Comparison of ENCODE assay signal across 9 cellular contexts in the genomic region with DNA sequence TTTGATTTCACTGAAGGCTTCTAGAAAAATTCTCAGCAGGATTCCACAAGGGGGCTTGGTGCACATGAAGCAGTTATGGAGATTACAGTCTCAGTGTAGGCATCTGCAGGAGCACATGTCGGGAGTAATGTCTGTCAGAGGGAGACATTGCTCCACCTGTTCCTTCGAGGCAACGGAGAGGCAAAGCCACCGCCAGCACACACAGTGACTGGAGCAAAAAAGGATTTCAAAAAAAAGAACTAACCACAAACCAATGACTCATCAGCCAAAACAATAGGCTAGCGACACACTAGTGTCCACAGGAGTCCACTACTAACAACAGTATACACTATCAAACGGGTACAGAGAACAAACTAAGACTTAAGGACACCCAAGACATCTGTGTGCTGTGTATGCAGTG.
DNase-seq lines count a peak whose midpoint lies in the region; ATAC-seq and TF ChIP-seq lines count a peak whose summit lies in the region.
"Had no signal": no experiment of that assay in that cellular context is flagged by ENCODE, and none has a peak within 500 bp of the region (broad histone marks: within the 10 kb centered on the region; RNA-seq: fewer than 3 reads in every experiment).

No MANE protein-coding gene starts in this region.

- H3K27ac ChIP-seq in HEK293 (ENCODE audit: extremely low read depth, low read depth, low read length): no peak overlapping the region
- H3K27ac ChIP-seq in OCI-LY7 (ENCODE audit: low read depth, low read length, poor library complexity, severe bottlenecking): no peak overlapping the region

- H3K4me3 ChIP-seq in HEK293 (ENCODE audit: low read depth, low read length) (no peak overlapping the region), OCI-LY7 (ENCODE audit: low read depth, low read length, poor library complexity, severe bottlenecking) (no peak overlapping the region)

- H3K9me3 ChIP-seq in HEK293 (ENCODE audit: control insufficient read depth, insufficient read depth, low read depth, low read length) (no peaks in the 10 kb centered on the region), OCI-LY7 (ENCODE audit: low read length) (no peaks in the 10 kb centered on the region)

- no peak for TF ChIP-seq POLR2A in GM18505 (IDR thresholded peaks at IDR 0.05; ENCODE audit: borderline replicate concordance, extremely low read depth, insufficient read depth, insufficient read length)

- H3K4me1 ChIP-seq in HEK293 (ENCODE audit: control insufficient read depth, insufficient read depth, low read length) (peaks cover 7% of the 10 kb centered on the region; the same call in 1 of the 2 replicates), OCI-LY7 (ENCODE audit: insufficient read depth, low read length, poor library complexity, severe bottlenecking) (no peaks in the 10 kb centered on the region)

- no peak overlapping the region for H3K4me2 ChIP-seq in OCI-LY7 (ENCODE audit: low read length)

- BruUV-seq in OCI-LY7 (replicated peaks; lab: Mats Ljungman, UMichigan): no TSS peak

- CTCF ChIA-PET in HEK293 (lab: Yijun Ruan, JAX): interaction anchor here (0.6 to 8.6 kb wide), 4 partner anchors 46 to 141 kb away, joined by 4 to 168 read pairs (median 24); a partner anchor contains a TSS
- CTCF ChIA-PET in OCI-LY7 (lab: Charles Lee; ENCODE audit: unreplicated experiment): no interaction called here

- TF ChIP-seq CTCF in HEK293 (tag by site-specific recombination; IDR thresholded peaks at IDR 0.05) (peak; percentile 36; the same call in 1 of the 2 replicates), OCI-LY7 (conservative IDR thresholded peaks at IDR 0.05; ENCODE audit: low read length) (no peak)

- no peaks in the 10 kb centered on the region for H3K9me2 ChIP-seq in OCI-LY7 (ENCODE audit: insufficient read depth, low read length)

- intact Hi-C loops in OCI-LY7 (cut with micrococcal nuclease; ENCODE audit: unreplicated experiment): no loop called here

- POLR2A ChIA-PET in HEK293 (lab: Yijun Ruan, JAX) (no interaction called here), OCI-LY7 (lab: Charles Lee) (no interaction called here)

- no peak overlapping the region for H2AFZ ChIP-seq in OCI-LY7 (ENCODE audit: low read length)

- H3K36me3 ChIP-seq in HEK293 (ENCODE audit: control insufficient read depth in 2 of 2, insufficient read depth in 1 of 2, low read length in 2 of 2): peaks cover 27 to 92% of the 10 kb centered on the region in 2 experiments
- H3K36me3 ChIP-seq in OCI-LY7 (ENCODE audit: insufficient read depth, low read length): peaks cover 83% of the 10 kb centered on the region

- no peak for ATAC-seq in GM19455 (IDR thresholded peaks at IDR 0.05; ENCODE audit: unreplicated experiment)
- no peak for ATAC-seq in GM18505 (IDR thresholded peaks at IDR 0.05; ENCODE audit: unreplicated experiment)

- H4K20me1 ChIP-seq in OCI-LY7 (ENCODE audit: insufficient read depth, low read length): no peaks in the 10 kb centered on the region

- no peaks in the 10 kb centered on the region for H3K79me2 ChIP-seq in OCI-LY7 (ENCODE audit: insufficient read depth, low read depth, low read length)

- peak; percentile 73 for DNase-seq in AG08395 (ENCODE audit: low spot score)
- DNase-seq in UCSD-AML1 (lab: John Stamatoyannopoulos, UW; ENCODE audit: unreplicated experiment): peak; percentile 30
- peak; percentile 45 for DNase-seq in glomerular endothelial cell (ENCODE audit: extremely low read depth, low read depth, low spot score)
- DNase-seq in OCI-LY7 (ENCODE audit: low spot score): no peak
- no peak for DNase-seq in NCI-H2196 treated with DMSO at 0.1 percent for 48 hours (lab: John Stamatoyannopoulos, UW; ENCODE audit: unreplicated experiment)
- DNase-seq: left cardiac atrium had no signal

TF ChIP-seq in HEK293, 187 proteins besides CTCF, POLR2A, EP300 and RAD21 (continues in another document):
- TF ChIP-seq ZNF544 (tag by site-specific recombination; IDR thresholded peaks at IDR 0.05) (no peak), ZNF132 (tag by site-specific recombination; IDR thresholded peaks at IDR 0.05; ENCODE audit: borderline replicate concordance) (no peak), ZNF76 (tag by site-specific recombination; IDR thresholded peaks at IDR 0.05; ENCODE audit: borderline replicate concordance, low read depth) (no peak), ZNF623 (tag by site-specific recombination; IDR thresholded peaks at IDR 0.05) (no peak), ZFP37 (tag by site-specific recombination; IDR thresholded peaks at IDR 0.05) (0 out of 2 replicates have a peak, but pooled peaks have one; percentile 55), ZNF843 (tag by site-specific recombination; IDR thresholded peaks at IDR 0.05) (no peak), ZNF24 (tag by site-specific recombination; IDR thresholded peaks at IDR 0.05) (no peak), SP7 (tag by site-specific recombination; IDR thresholded peaks at IDR 0.05) (0 out of 2 replicates have a peak, but pooled peaks have one; percentile 31), ZNF600 (tag by site-specific recombination; IDR thresholded peaks at IDR 0.05) (peak; percentile 68; the same call in 1 of the 2 replicates), ZNF335 (tag by site-specific recombination; conservative IDR thresholded peaks at IDR 0.05) (0 out of 2 replicates have a peak, but pooled peaks have one; percentile 18), ZNF211 (tag by site-specific recombination; IDR thresholded peaks at IDR 0.05; ENCODE audit: low read depth) (no peak), OSR2 (tag by site-specific recombination; IDR thresholded peaks at IDR 0.05) (no peak), ZBTB7A (tag by site-specific recombination; IDR thresholded peaks at IDR 0.05; ENCODE audit: low read depth) (no peak), ZNF792 (tag by site-specific recombination; IDR thresholded peaks at IDR 0.05) (peak; percentile 94; the same call in 1 of the 2 replicates), ZNF670 (tag by site-specific recombination; IDR thresholded peaks at IDR 0.05; ENCODE audit: low read depth) (no peak), ZNF830 (tag by site-specific recombination; IDR thresholded peaks at IDR 0.05; ENCODE audit: low read depth) (no peak), ZNF555 (tag by site-specific recombination; conservative IDR thresholded peaks at IDR 0.05) (no peak), SALL2 (tag by site-specific recombination; IDR thresholded peaks at IDR 0.05; ENCODE audit: borderline replicate concordance) (no peak)
- TF ChIP-seq, protein P1, sequence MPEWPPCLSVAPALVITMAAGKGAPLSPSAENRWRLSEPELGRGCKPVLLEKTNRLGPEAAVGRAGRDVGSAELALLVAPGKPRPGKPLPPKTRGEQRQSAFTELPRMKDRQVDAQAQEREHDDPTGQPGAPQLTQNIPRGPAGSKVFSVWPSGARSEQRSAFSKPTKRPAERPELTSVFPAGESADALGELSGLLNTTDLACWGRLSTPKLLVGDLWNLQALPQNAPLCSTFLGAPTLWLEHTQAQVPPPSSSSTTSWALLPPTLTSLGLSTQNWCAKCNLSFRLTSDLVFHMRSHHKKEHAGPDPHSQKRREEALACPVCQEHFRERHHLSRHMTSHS (tag by site-specific recombination; IDR thresholded peaks at IDR 0.05): no peak
- TF ChIP-seq, protein P2, sequence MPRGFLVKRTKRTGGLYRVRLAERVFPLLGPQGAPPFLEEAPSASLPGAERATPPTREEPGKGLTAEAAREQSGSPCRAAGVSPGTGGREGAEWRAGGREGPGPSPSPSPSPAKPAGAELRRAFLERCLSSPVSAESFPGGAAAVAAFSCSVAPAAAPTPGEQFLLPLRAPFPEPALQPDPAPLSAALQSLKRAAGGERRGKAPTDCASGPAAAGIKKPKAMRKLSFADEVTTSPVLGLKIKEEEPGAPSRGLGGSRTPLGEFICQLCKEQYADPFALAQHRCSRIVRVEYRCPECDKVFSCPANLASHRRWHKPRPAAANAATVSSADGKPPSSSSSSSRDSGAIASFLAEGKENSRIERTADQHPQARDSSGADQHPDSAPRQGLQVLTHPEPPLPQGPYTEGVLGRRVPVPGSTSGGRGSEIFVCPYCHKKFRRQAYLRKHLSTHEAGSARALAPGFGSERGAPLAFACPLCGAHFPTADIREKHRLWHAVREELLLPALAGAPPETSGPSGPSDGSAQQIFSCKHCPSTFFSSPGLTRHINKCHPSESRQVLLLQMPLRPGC (tag by site-specific recombination; IDR thresholded peaks at IDR 0.05): no peak
- TF ChIP-seq, protein P3, sequence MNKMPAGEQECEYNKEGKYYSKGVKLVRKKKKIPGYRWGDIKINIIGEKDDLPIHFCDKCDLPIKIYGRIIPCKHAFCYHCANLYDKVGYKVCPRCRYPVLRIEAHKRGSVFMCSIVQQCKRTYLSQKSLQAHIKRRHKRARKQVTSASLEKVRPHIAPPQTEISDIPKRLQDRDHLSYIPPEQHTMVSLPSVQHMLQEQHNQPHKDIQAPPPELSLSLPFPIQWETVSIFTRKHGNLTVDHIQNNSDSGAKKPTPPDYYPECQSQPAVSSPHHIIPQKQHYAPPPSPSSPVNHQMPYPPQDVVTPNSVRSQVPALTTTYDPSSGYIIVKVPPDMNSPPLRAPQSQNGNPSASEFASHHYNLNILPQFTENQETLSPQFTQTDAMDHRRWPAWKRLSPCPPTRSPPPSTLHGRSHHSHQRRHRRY (tag by site-specific recombination; IDR thresholded peaks at IDR 0.05): no peak
- TF ChIP-seq, protein P4, sequence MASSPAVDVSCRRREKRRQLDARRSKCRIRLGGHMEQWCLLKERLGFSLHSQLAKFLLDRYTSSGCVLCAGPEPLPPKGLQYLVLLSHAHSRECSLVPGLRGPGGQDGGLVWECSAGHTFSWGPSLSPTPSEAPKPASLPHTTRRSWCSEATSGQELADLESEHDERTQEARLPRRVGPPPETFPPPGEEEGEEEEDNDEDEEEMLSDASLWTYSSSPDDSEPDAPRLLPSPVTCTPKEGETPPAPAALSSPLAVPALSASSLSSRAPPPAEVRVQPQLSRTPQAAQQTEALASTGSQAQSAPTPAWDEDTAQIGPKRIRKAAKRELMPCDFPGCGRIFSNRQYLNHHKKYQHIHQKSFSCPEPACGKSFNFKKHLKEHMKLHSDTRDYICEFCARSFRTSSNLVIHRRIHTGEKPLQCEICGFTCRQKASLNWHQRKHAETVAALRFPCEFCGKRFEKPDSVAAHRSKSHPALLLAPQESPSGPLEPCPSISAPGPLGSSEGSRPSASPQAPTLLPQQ (tag by site-specific recombination; IDR thresholded peaks at IDR 0.05): no peak
- TF ChIP-seq, protein P5, sequence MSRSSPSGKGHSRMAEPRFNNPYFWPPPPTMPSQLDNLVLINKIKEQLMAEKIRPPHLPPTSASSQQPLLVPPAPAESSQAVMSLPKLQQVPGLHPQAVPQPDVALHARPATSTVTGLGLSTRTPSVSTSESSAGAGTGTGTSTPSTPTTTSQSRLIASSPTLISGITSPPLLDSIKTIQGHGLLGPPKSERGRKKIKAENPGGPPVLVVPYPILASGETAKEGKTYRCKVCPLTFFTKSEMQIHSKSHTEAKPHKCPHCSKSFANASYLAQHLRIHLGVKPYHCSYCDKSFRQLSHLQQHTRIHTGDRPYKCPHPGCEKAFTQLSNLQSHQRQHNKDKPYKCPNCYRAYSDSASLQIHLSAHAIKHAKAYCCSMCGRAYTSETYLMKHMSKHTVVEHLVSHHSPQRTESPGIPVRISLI (tag by site-specific recombination; IDR thresholded peaks at IDR 0.05): peak; percentile 95

Comparison
In these comparisons a context has a peak if more than half of its experiments do, and no peak if none do; other contexts are left out.
1. DNase-seq: peak in AG08395 (single experiment), UCSD-AML1 (single experiment) and glomerular endothelial cell (single experiment); none in OCI-LY7 (single experiment) and NCI-H2196 treated with DMSO at 0.1 percent for 48 hours (single experiment).